18 cellular contexts compared by ENCODE assay signal in genomic region chr9:102428305-102428704, GRCh38.
A peak's percentile ranks its signal among the peaks of the same experiment; 100 is the strongest.
DNase-seq lines count a peak whose midpoint lies in the region; ATAC-seq and TF ChIP-seq lines count a peak whose summit lies in the region.
"Had no signal": no experiment of that assay in that cellular context is flagged by ENCODE, and none has a peak within 500 bp of the region (broad histone marks: within the 10 kb centered on the region; RNA-seq: fewer than 3 reads in every experiment).

No MANE protein-coding gene starts in this region.

- no peaks in the 10 kb centered on the region for H3K9me3 ChIP-seq in Loucy (ENCODE audit: insufficient read depth, low read depth, low read length)
- H3K9me3 ChIP-seq in trophoblast cell (ENCODE audit: insufficient read depth, low read depth, low read length): no peaks in the 10 kb centered on the region
- H3K9me3 ChIP-seq: SJCRH30 had no signal

- H2BK12ac ChIP-seq in trophoblast cell (ENCODE audit: low read length): no peak overlapping the region

- H4K20me1 ChIP-seq in Loucy (ENCODE audit: insufficient read depth, low read length, poor library complexity, severe bottlenecking): no peaks in the 10 kb centered on the region

- WGBS in trophoblast cell (ENCODE audit: extremely low coverage, insufficient coverage, insufficient read length): 100% methylated on average over 1 of the region's 4 CpGs

- no peak overlapping the region for H3K27ac ChIP-seq in VCaP
- H3K27ac ChIP-seq in trophoblast cell (ENCODE audit: low read depth, low read length): no peak overlapping the region
- H3K27ac ChIP-seq: PC-9, SJCRH30 had no signal

- H4K91ac ChIP-seq in trophoblast cell (ENCODE audit: low read depth, low read length): no peak overlapping the region

- H3K9ac ChIP-seq in Loucy (ENCODE audit: low read depth, low read length, poor library complexity, severe bottlenecking): no peak overlapping the region
- no peak overlapping the region for H3K9ac ChIP-seq in trophoblast cell (ENCODE audit: low read length)

- no peaks in the 10 kb centered on the region for H3K79me1 ChIP-seq in trophoblast cell (ENCODE audit: low read length)

- H3F3A ChIP-seq in Loucy (ENCODE audit: low read depth): no peaks in the 10 kb centered on the region

- no peak overlapping the region for H2AFZ ChIP-seq in Loucy (ENCODE audit: low read length)
- H2AFZ ChIP-seq in trophoblast cell (ENCODE audit: insufficient read depth, low read length, poor library complexity): no peak overlapping the region
- H2AFZ ChIP-seq: PC-9 had no signal

- DNase-seq in ELR (ENCODE audit: low read depth) (peak; percentile 43), retinal pigment epithelial cell (ENCODE audit: low read depth) (no peak), trophoblast cell (no peak)
- DNase-seq: AML-193, GDM1, KBM-7, NCI-H1092 treated with DMSO at 0.1 percent for 48 hours, NCI-H146, NCI-H748 treated with DMSO at 0.1 percent for 48 hours, PC-9, SJCRH30, SW 1271, T-helper 2 cell had no signal

- no peak overlapping the region for H2BK5ac ChIP-seq in trophoblast cell (ENCODE audit: low read depth, low read length, poor library complexity)

- H3K36me3 ChIP-seq in Loucy (ENCODE audit: insufficient read depth, low read length) (no peaks in the 10 kb centered on the region), trophoblast cell (ENCODE audit: control insufficient read depth in 1 of 2, insufficient read depth in 2 of 2, low read length in 2 of 2) (no peaks in the 10 kb centered on the region)
- H3K36me3 ChIP-seq: SJCRH30 had no signal

- no peaks in the 10 kb centered on the region for H3K4me1 ChIP-seq in Loucy (ENCODE audit: insufficient read depth, low read length, poor library complexity, severe bottlenecking)
- no peaks in the 10 kb centered on the region for H3K4me1 ChIP-seq in trophoblast cell (ENCODE audit: control insufficient read depth in 1 of 2, insufficient read depth in 2 of 2, low read length in 2 of 2)

- no peak overlapping the region for H3K14ac ChIP-seq in trophoblast cell (ENCODE audit: low read length)

- no peak overlapping the region for H3K4ac ChIP-seq in trophoblast cell (ENCODE audit: low read depth, low read length)

- no peak overlapping the region for H2AK5ac ChIP-seq in trophoblast cell (ENCODE audit: low read length)

- H3K27me3 ChIP-seq in Loucy (ENCODE audit: insufficient read depth, low read length, poor library complexity, severe bottlenecking) (no peaks in the 10 kb centered on the region), trophoblast cell (ENCODE audit: insufficient read depth, low read length) (no peaks in the 10 kb centered on the region)
- H3K27me3 ChIP-seq: SJCRH30 had no signal

- H3K4me3 ChIP-seq in Loucy (ENCODE audit: low read length, poor library complexity, severe bottlenecking): no peak overlapping the region
- H3K4me3 ChIP-seq in retinal pigment epithelial cell (ENCODE audit: low read length): no peak overlapping the region
- no peak overlapping the region for H3K4me3 ChIP-seq in trophoblast cell (ENCODE audit: low read depth, low read length)
- H3K4me3 ChIP-seq: PC-9, SJCRH30 had no signal

- no peak overlapping the region for H4K12ac ChIP-seq in trophoblast cell (ENCODE audit: low read depth, low read length)

- ATAC-seq in HG02588 (IDR thresholded peaks at IDR 0.05; ENCODE audit: unreplicated experiment): no peak
- ATAC-seq in HG02938 (IDR thresholded peaks at IDR 0.05; ENCODE audit: unreplicated experiment): no peak
- ATAC-seq: HepG2 had no signal

- peak; percentile 18; the same call in 1 of the 2 replicates for TF ChIP-seq CTCF in Loucy (conservative IDR thresholded peaks at IDR 0.05; ENCODE audit: low read length)
- TF ChIP-seq CTCF in VCaP (conservative IDR thresholded peaks at IDR 0.05): peak; percentile 65
- TF ChIP-seq CTCF in retinal pigment epithelial cell (conservative IDR thresholded peaks at IDR 0.05; ENCODE audit: low read depth, low read length): peak; percentile 11

- H3K9me2 ChIP-seq in Loucy (replicated peaks; ENCODE audit: low read depth, low read length): no peaks in the 10 kb centered on the region

- H3K4me2 ChIP-seq in Loucy (ENCODE audit: low read depth, low read length, poor library complexity, severe bottlenecking) (no peak overlapping the region), trophoblast cell (ENCODE audit: low read length) (no peak overlapping the region)
- H3K4me2 ChIP-seq: PC-9 had no signal

- no peak overlapping the region for H3K23ac ChIP-seq in trophoblast cell (ENCODE audit: low read length)

- H4K8ac ChIP-seq in trophoblast cell (ENCODE audit: low read depth, low read length): no peak overlapping the region

- H3K79me2 ChIP-seq in Loucy (ENCODE audit: insufficient read depth, low read length): no peaks in the 10 kb centered on the region
- no peaks in the 10 kb centered on the region for H3K79me2 ChIP-seq in trophoblast cell (ENCODE audit: control insufficient read depth, insufficient read depth, low read length, poor library complexity)

- no peak overlapping the region for H3K18ac ChIP-seq in trophoblast cell (ENCODE audit: low read length)

- no peak overlapping the region for H2BK120ac ChIP-seq in trophoblast cell (ENCODE audit: insufficient read depth, low read length, poor library complexity)

Comparison
In these comparisons a context has a peak if more than half of its experiments do, and no peak if none do; other contexts are left out.
1. CTCF ChIP-seq: peak in every context shown above with its lines; median percentile 65 in VCaP; 18 in Loucy; 11 in retinal pigment epithelial cell.